26 cellular contexts compared by ENCODE assay signal in the genomic region with DNA sequence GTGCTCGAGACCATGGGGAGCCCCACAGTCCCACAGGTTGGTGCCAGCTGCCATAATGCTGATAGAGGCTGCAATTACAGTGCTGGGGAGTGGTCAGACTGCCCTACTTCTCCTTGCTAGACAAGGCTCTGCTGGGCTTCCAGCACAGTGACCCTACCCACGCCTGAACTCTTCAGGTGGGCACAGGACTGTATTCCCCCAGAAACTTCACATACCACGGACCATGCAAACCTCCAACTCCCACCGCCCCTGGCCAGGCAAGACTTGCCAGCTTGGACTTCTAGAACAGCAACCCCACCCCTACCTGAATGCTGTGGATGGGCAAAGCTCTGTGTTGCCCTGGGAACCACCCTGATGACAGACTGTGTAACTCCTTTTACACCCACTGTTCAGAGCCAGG.
"Had no signal": no experiment of that assay in that cellular context is flagged by ENCODE, and none has a peak within 500 bp of the region (broad histone marks: within the 10 kb centered on the region; RNA-seq: fewer than 3 reads in every experiment).

No MANE protein-coding gene starts in this region.

- H3K4me3 ChIP-seq: MG63, SJSA1, SK-N-MC had no signal

- H3K36me3 ChIP-seq: MG63, SJSA1 had no signal

- H3K4me1 ChIP-seq: SJSA1 had no signal

- ATAC-seq: HepG2 had no signal

- H3K27ac ChIP-seq: SJSA1, SK-N-MC had no signal

- H3K9me3 ChIP-seq: MG63, SJSA1 had no signal

- H3K27me3 ChIP-seq: MG63, SJSA1 had no signal

- FAIRE-seq: HepG2, RCC 7860 had no signal

- DNase-seq: IMR-90, Karpas-422, KG1, MG63, NCI-H1092, NCI-H1105 treated with DMSO at 0.1 percent for 48 hours, NCI-H1417 treated with DMSO at 0.1 percent for 48 hours, NCI-H146, NCI-H1694 treated with DMSO at 0.1 percent for 48 hours, NCI-H1930, NCI-H2081, NCI-H2107, NCI-H2227 treated with DMSO at 0.1 percent for 48 hours, NCI-H446, NCI-H510A, NCI-H524 treated with DMSO at 0.1 percent for 48 hours, NCI-H69, NCI-H774, Right ventricle myocardium superior, RPMI8226, SIG-M5, SW 1271 had no signal
